24 cellular contexts compared by ENCODE assay signal in the genomic region with DNA sequence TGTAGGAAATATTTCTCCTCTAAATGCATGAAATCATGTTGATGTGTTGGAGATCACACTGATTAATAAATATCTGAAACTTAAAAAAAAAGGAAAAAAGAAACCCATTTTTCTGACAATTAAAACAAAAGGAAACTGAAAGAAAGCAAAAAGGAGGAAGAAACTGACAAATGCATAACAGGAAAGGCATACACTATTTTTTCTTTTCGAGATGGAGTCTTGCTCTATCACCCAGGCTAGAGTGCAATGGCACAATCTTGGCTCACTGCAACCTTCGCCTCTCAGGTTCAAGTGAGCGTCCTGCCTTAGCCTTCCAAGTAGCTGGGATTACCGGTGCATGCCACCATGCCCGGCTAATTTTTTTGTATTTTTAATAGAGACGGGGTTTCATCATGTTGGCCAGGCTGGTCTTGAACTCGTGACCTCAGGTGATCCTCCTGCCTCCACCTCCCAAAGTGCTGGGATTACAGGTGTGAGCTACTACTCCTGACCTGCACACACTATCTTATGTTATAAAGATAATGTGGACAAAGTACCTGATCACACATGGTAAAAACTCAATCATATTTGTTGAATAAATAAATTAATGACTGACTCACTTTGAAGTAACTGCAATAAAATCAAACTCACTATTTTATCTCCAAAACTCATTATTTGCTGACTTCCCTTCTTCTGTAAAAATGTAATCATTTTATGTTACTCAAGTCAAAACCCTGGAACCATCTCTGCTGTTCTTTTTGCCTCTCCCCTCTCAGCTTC.
A peak's percentile ranks its signal among the peaks of the same experiment; 100 is the strongest.
DNase-seq lines count a peak whose midpoint lies in the region; ATAC-seq, FAIRE-seq and TF ChIP-seq lines count a peak whose summit lies in the region.
"Had no signal": no experiment of that assay in that cellular context is flagged by ENCODE, and none has a peak within 500 bp of the region (broad histone marks: within the 10 kb centered on the region; RNA-seq: fewer than 3 reads in every experiment).

No MANE protein-coding gene starts in this region.

- H3K9me3 ChIP-seq in BLaER1 treated with 17β-estradiol and CSF1 and Interleukin-3, amounts not matched to agents 10 nM and 100 nM (replicated peaks in 1 of 11): peaks cover 0 to 18% (median 8%) of the 10 kb centered on the region in 11 experiments; a peak in 16 of 22 replicates
- H3K9me3 ChIP-seq in SU-DHL-6 (ENCODE audit: insufficient read depth, low read length) (no peaks in the 10 kb centered on the region), neutrophil (no peaks in the 10 kb centered on the region)
- H3K9me3 ChIP-seq: Peyer's patch had no signal

- no peak overlapping the region for H2AFZ ChIP-seq in SU-DHL-6 (ENCODE audit: low read depth, low read length, severe bottlenecking)
- H2AFZ ChIP-seq: GM23248 had no signal

- peaks cover 0 to 25% (median 20%) of the 10 kb centered on the region in 10 experiments; a peak in 11 of 20 replicates for H3K4me1 ChIP-seq in BLaER1 treated with 17β-estradiol and CSF1 and Interleukin-3, amounts not matched to agents 10 nM and 100 nM
- H3K4me1 ChIP-seq in neutrophil (ENCODE audit: control insufficient read depth in 1 of 2, insufficient read depth in 1 of 2, low read depth in 1 of 2, low read length in 1 of 2): peaks cover 17 to 18% of the 10 kb centered on the region in 2 experiments
- H3K4me1 ChIP-seq: BLaER1, Peyer's patch had no signal

- H3K4me3 ChIP-seq in BLaER1 treated with 17β-estradiol and CSF1 and Interleukin-3, amounts not matched to agents 10 nM and 100 nM: no peak overlapping the region
- H3K4me3 ChIP-seq in SU-DHL-6 (ENCODE audit: insufficient read depth, low read length, poor library complexity, severe bottlenecking): no peak overlapping the region
- no peak overlapping the region for H3K4me3 ChIP-seq in neutrophil (ENCODE audit: low read depth in 1 of 2, low read length in 1 of 2)
- H3K4me3 ChIP-seq: BLaER1, GM23248, K562, Peyer's patch had no signal

- H3K9me2 ChIP-seq in SU-DHL-6 (replicated peaks; ENCODE audit: insufficient read depth, low read length): no peaks in the 10 kb centered on the region

- peak overlapping the region in 6 of 11 experiments; percentile 31 to 57 (median 46); a peak in 9 of 22 replicates for H3K4me2 ChIP-seq in BLaER1 treated with 17β-estradiol and CSF1 and Interleukin-3, amounts not matched to agents 10 nM and 100 nM
- peak overlapping the region; percentile 6 for H3K4me2 ChIP-seq in SU-DHL-6 (ENCODE audit: low read depth, low read length, poor library complexity, severe bottlenecking)
- H3K4me2 ChIP-seq: BLaER1 had no signal

- TF ChIP-seq CTCF in SU-DHL-6 (IDR thresholded peaks at IDR 0.05; ENCODE audit: insufficient read depth, low read length, poor library complexity, severe bottlenecking): no peak
- no peak for TF ChIP-seq CTCF in neutrophil (IDR thresholded peaks at IDR 0.05)

- no peak overlapping the region for H3K9ac ChIP-seq in BLaER1 treated with 17β-estradiol and CSF1 and Interleukin-3, amounts not matched to agents 10 nM and 100 nM
- H3K9ac ChIP-seq in SU-DHL-6 (ENCODE audit: low read length): no peak overlapping the region
- H3K9ac ChIP-seq: BLaER1, GM23248 had no signal

- H3K79me2 ChIP-seq in SU-DHL-6 (ENCODE audit: insufficient read depth, low read length): no peaks in the 10 kb centered on the region

- no peaks in the 10 kb centered on the region for H4K20me1 ChIP-seq in BLaER1 treated with 17β-estradiol and CSF1 and Interleukin-3, amounts not matched to agents 10 nM and 100 nM
- H4K20me1 ChIP-seq in SU-DHL-6 (ENCODE audit: low read depth, low read length): no peaks in the 10 kb centered on the region
- H4K20me1 ChIP-seq: BLaER1 had no signal

- H3K27me3 ChIP-seq in BLaER1 treated with 17β-estradiol and CSF1 and Interleukin-3, amounts not matched to agents 10 nM and 100 nM: no peaks in the 10 kb centered on the region
- H3K27me3 ChIP-seq in SU-DHL-6 (ENCODE audit: low read length): no peaks in the 10 kb centered on the region
- no peaks in the 10 kb centered on the region for H3K27me3 ChIP-seq in neutrophil
- H3K27me3 ChIP-seq: BLaER1, Peyer's patch had no signal

- H3K27me3 Mint-ChIP-seq in IgD-negative memory B cell: peaks cover 2% of the 10 kb centered on the region

- no peak for TF ChIP-seq POLR2A in GM12891 (IDR thresholded peaks at IDR 0.05; ENCODE audit: low read depth, low read length)

- no peak for ATAC-seq in HG02840 (IDR thresholded peaks at IDR 0.05; ENCODE audit: low FRiP score, unreplicated experiment)
- ATAC-seq: CD8-positive, alpha-beta T cell; K562 had no signal

- peak overlapping the region; percentile 50 to 91 (median 82) for H3K27ac Mint-ChIP-seq in IgD-negative memory B cell
- H3K27ac Mint-ChIP-seq: CD8-positive, alpha-beta T cell; H9; HFFc6 had no signal

- H3K36me3 ChIP-seq in BLaER1 treated with 17β-estradiol and CSF1 and Interleukin-3, amounts not matched to agents 10 nM and 100 nM: no peaks in the 10 kb centered on the region
- no peaks in the 10 kb centered on the region for H3K36me3 ChIP-seq in SU-DHL-6 (ENCODE audit: low read length)
- H3K36me3 ChIP-seq in neutrophil: no peaks in the 10 kb centered on the region
- H3K36me3 ChIP-seq: BLaER1, Peyer's patch had no signal

- H3K27ac ChIP-seq in BLaER1 treated with 17β-estradiol and CSF1 and Interleukin-3, amounts not matched to agents 10 nM and 100 nM: 0 out of 22 replicates have a peak overlapping the region, but pooled peaks of 1 of the 11 experiments have one; percentile 12
- H3K27ac ChIP-seq in SU-DHL-6 (ENCODE audit: low read depth, low read length): no peak overlapping the region
- peak overlapping the region; percentile 75 for H3K27ac ChIP-seq in neutrophil
- H3K27ac ChIP-seq: BLaER1, GM23248, Peyer's patch had no signal

- H3K9me3 Mint-ChIP-seq in IgD-negative memory B cell: peaks cover 0 to 8% (median 8%) of the 10 kb centered on the region in 3 donors
- H3K9me3 Mint-ChIP-seq: CD8-positive, alpha-beta T cell; H9; HFFc6 had no signal

- H3K4me1 Mint-ChIP-seq in IgD-negative memory B cell: peaks cover 25 to 32% (median 31%) of the 10 kb centered on the region in 3 donors
- H3K4me1 Mint-ChIP-seq: H9 had no signal

- no peaks in the 10 kb centered on the region for H3F3A ChIP-seq in SU-DHL-6 (ENCODE audit: insufficient read depth)

- DNase-seq in GM12891 (ENCODE audit: insufficient read length, low spot score): no peak
- no peak for DNase-seq in occipital lobe (lab: John Stamatoyannopoulos, UW)
- DNase-seq: CD8-positive, alpha-beta T cell; DND-41; GM23248; H9; HFFc6; MM.1S; NCI-H1105 treated with DMSO at 0.1 percent for 48 hours; NCI-H1694 treated with DMSO at 0.1 percent for 48 hours; NCI-H2081 treated with DMSO at 0.1 percent for 48 hours; NCI-H2171 treated with DMSO at 0.1 percent for 48 hours; NCI-H446; NCI-H526; Peyer's patch; SW 1271 had no signal

- H3K4me3 Mint-ChIP-seq in IgD-negative memory B cell: peak overlapping the region; percentile 52 to 90 (median 66)
- H3K4me3 Mint-ChIP-seq: CD8-positive, alpha-beta T cell; H9; HFFc6 had no signal

- H3K36me3 Mint-ChIP-seq in IgD-negative memory B cell: no peaks in the 10 kb centered on the region
- H3K36me3 Mint-ChIP-seq: CD8-positive, alpha-beta T cell had no signal

- FAIRE-seq in GM12891 (lab: Jason Lieb, UNC): no peak
- FAIRE-seq: GM12892, K562 had no signal

TF ChIP-seq in GM12891, 5 proteins besides CTCF, POLR2A, EP300 and RAD21:
- TF ChIP-seq TAF1 (IDR thresholded peaks at IDR 0.05; ENCODE audit: low read depth, low read length): no peak
- no peak for TF ChIP-seq SPI1 (IDR thresholded peaks at IDR 0.05; ENCODE audit: low read depth, low read length)
- no peak for TF ChIP-seq POLR2AphosphoS5 (IDR thresholded peaks at IDR 0.05; ENCODE audit: low read depth, low read length)
- TF ChIP-seq POU2F2 (IDR thresholded peaks at IDR 0.05; ENCODE audit: low read depth, low read length): no peak
- TF ChIP-seq PAX5 (IDR thresholded peaks at IDR 0.05; ENCODE audit: insufficient read depth, low read length, severe bottlenecking): no peak
